10 cellular contexts compared by ENCODE assay signal in genomic region chr5:116378007-116378831, GRCh38.
DNase-seq lines count a peak whose midpoint lies in the region; ATAC-seq and TF ChIP-seq lines count a peak whose summit lies in the region.
"Had no signal": no experiment of that assay in that cellular context is flagged by ENCODE, and none has a peak within 500 bp of the region (broad histone marks: within the 10 kb centered on the region; RNA-seq: fewer than 3 reads in every experiment).

No MANE protein-coding gene starts in this region.

- POLR2A ChIA-PET in GM10248 (lab: Yijun Ruan, JAX) = no interaction called here

- no peak for TF ChIP-seq CTCF in GM10248 (IDR thresholded peaks at IDR 0.05; ENCODE audit: control extremely low read depth, extremely low read depth, low read depth, missing control alignments)

- no peak for ATAC-seq in HG03378 (IDR thresholded peaks at IDR 0.05; ENCODE audit: unreplicated experiment)
- ATAC-seq: mucosa of descending colon had no signal

- peak; percentile 3 for DNase-seq in NCI-H1048 (lab: John Stamatoyannopoulos, UW)
- DNase-seq in NCI-H2171 treated with DMSO at 0.1 percent for 48 hours (lab: John Stamatoyannopoulos, UW) = peak; percentile 88
- peak; percentile 45 for DNase-seq in dermis blood vessel endothelial cell
- DNase-seq in retina = peak; percentile 83
- no peak for DNase-seq in anterior cingulate cortex (lab: John Stamatoyannopoulos, UW)
- no peak for DNase-seq in GM10248 (ENCODE audit: extremely low spot score)
- DNase-seq: activated CD4-positive, alpha-beta T cell treated with anti-CD3 and anti-CD28 coated beads for 48 hours; mucosa of descending colon; testis had no signal

- CTCF ChIA-PET in GM10248 (lab: Yijun Ruan, JAX) = interaction anchor here (1.0 kb wide), 1 partner anchor 63 kb away, joined by 3 read pairs; no protein-coding TSS in a partner anchor

Comparison
In these comparisons a context has a peak if more than half of its experiments do, and no peak if none do; other contexts are left out.
1. DNase-seq: peak in NCI-H1048 (single experiment), NCI-H2171 treated with DMSO at 0.1 percent for 48 hours (single experiment), dermis blood vessel endothelial cell (single experiment) and retina (single experiment); none in anterior cingulate cortex (0 of 58) and GM10248 (single experiment).